Comparison of ENCODE assay signal across 8 cellular contexts in genomic region chr4:10457255-10457801, GRCh38. TPM values are rescaled to one million over a fixed set of nuclear protein-coding genes. Genes with fewer than 3 reads are reported as not detected.
DNase-seq lines count a peak whose midpoint lies in the region; ATAC-seq and TF ChIP-seq lines count a peak whose summit lies in the region.

ZNF518B (minus strand) TSS chr4:10457426; CDS start chr4:10446328, 11,098 bp downstream.

- peaks cover 38 to 55% (median 46%) of the 10 kb centered on the region in 11 experiments for H3K9me3 ChIP-seq in BLaER1 treated with 17β-estradiol and CSF1 and Interleukin-3, amounts not matched to agents 10 nM and 100 nM (replicated peaks in 1 of 11)
- H3K9me3 ChIP-seq in SJCRH30 (replicated peaks): no peaks in the 10 kb centered on the region
- H3K9me3 ChIP-seq in testis: no peaks in the 10 kb centered on the region

- peak; percentile 66 for ATAC-seq in HG03280 (IDR thresholded peaks at IDR 0.05; ENCODE audit: unreplicated experiment)

- WGBS in testis, 2 donors: 9% methylated on average over 17 of the region's 60 CpGs; no CpG with 5 or more reads in 1 of the 2 donors

- TF ChIP-seq POLR2A in GM19099 (IDR thresholded peaks at IDR 0.05; ENCODE audit: extremely low read depth, insufficient read length, low read depth): peak; percentile 61
- TF ChIP-seq POLR2A in testis (IDR thresholded peaks at IDR 0.05): no peak

- no peaks in the 10 kb centered on the region; a peak in 1 of 22 replicates for H4K20me1 ChIP-seq in BLaER1 treated with 17β-estradiol and CSF1 and Interleukin-3, amounts not matched to agents 10 nM and 100 nM

- DNase-seq in SJCRH30 (peak; percentile 43 to 64), globus pallidus (ENCODE audit: low spot score) (peak; percentile 22), osteocyte (ENCODE audit: extremely low spot score, unreplicated experiment) (peak; percentile 90), testis (peak; percentile 74)
- DNase-seq in activated naive CD4-positive, alpha-beta T cell treated with anti-CD3 and anti-CD28 coated beads for 36 hours: peak; percentile 69

- H3K4me1 Mint-ChIP-seq in activated naive CD4-positive, alpha-beta T cell treated with anti-CD3 and anti-CD28 coated beads for 36 hours (ENCODE audit: low read depth): peaks cover 37% of the 10 kb centered on the region
- H3K4me1 Mint-ChIP-seq in osteocyte (ENCODE audit: unreplicated experiment): peaks cover 28% of the 10 kb centered on the region

- TF ChIP-seq CTCF in osteocyte (IDR thresholded peaks at IDR 0.05) (no peak), testis (IDR thresholded peaks at IDR 0.05) (no peak)

- H3K4me1 ChIP-seq in BLaER1 treated with 17β-estradiol and CSF1 and Interleukin-3, amounts not matched to agents 10 nM and 100 nM: peaks cover 17 to 35% (median 27%) of the 10 kb centered on the region in 10 experiments
- no peaks in the 10 kb centered on the region for H3K4me1 ChIP-seq in SJCRH30
- peaks cover 6% of the 10 kb centered on the region for H3K4me1 ChIP-seq in testis

- H3K9ac ChIP-seq in BLaER1 treated with 17β-estradiol and CSF1 and Interleukin-3, amounts not matched to agents 10 nM and 100 nM: peak within 1 kb of the TSS; percentile 76 to 89 (median 85)

- H3K4me2 ChIP-seq in BLaER1 treated with 17β-estradiol and CSF1 and Interleukin-3, amounts not matched to agents 10 nM and 100 nM: peak within 1 kb of the TSS; percentile 52 to 81 (median 72)

- CTCF ChIA-PET in activated naive CD4-positive, alpha-beta T cell treated with anti-CD3 and anti-CD28 coated beads for 36 hours (lab: Charles Lee): interaction anchor here (0.7 to 1.1 kb wide), 4 partner anchors 21 to 438 kb away, joined by 3 to 5 read pairs (median 3); no protein-coding TSS in a partner anchor

- peaks cover 15 to 25% (median 21%) of the 10 kb centered on the region in 11 experiments for H3K27me3 ChIP-seq in BLaER1 treated with 17β-estradiol and CSF1 and Interleukin-3, amounts not matched to agents 10 nM and 100 nM
- H3K27me3 ChIP-seq in SJCRH30 (no peaks in the 10 kb centered on the region), testis (no peaks in the 10 kb centered on the region)

- H3K4me3 Mint-ChIP-seq in activated naive CD4-positive, alpha-beta T cell treated with anti-CD3 and anti-CD28 coated beads for 36 hours: peak within 1 kb of the TSS; percentile 87
- H3K4me3 Mint-ChIP-seq in osteocyte (ENCODE audit: unreplicated experiment): peak within 1 kb of the TSS; percentile 82

- peaks cover 17 to 22% (median 21%) of the 10 kb centered on the region in 11 experiments; a peak in 20 of 22 replicates for H3K36me3 ChIP-seq in BLaER1 treated with 17β-estradiol and CSF1 and Interleukin-3, amounts not matched to agents 10 nM and 100 nM
- H3K36me3 ChIP-seq in SJCRH30 (0 out of 2 replicates have a peak, but pooled peaks cover 6% of the 10 kb centered on the region), testis (ENCODE audit: low read depth, missing control alignments) (no peaks in the 10 kb centered on the region)

- peaks cover 3% of the 10 kb centered on the region for H3K9me3 Mint-ChIP-seq in activated naive CD4-positive, alpha-beta T cell treated with anti-CD3 and anti-CD28 coated beads for 36 hours
- peaks cover 22% of the 10 kb centered on the region for H3K9me3 Mint-ChIP-seq in osteocyte (ENCODE audit: unreplicated experiment)

- H3K4me3 ChIP-seq in BLaER1 treated with 17β-estradiol and CSF1 and Interleukin-3, amounts not matched to agents 10 nM and 100 nM: peak within 1 kb of the TSS; percentile 58 to 77 (median 67)
- H3K4me3 ChIP-seq in SJCRH30 (peak within 1 kb of the TSS; percentile 70), testis (peak within 1 kb of the TSS; percentile 69 to 77)

- H3K27me3 Mint-ChIP-seq in activated naive CD4-positive, alpha-beta T cell treated with anti-CD3 and anti-CD28 coated beads for 36 hours (ENCODE audit: low read depth): peaks cover 17% of the 10 kb centered on the region
- H3K27me3 Mint-ChIP-seq in osteocyte (ENCODE audit: unreplicated experiment): no peaks in the 10 kb centered on the region

- H3K36me3 Mint-ChIP-seq in activated naive CD4-positive, alpha-beta T cell treated with anti-CD3 and anti-CD28 coated beads for 36 hours (ENCODE audit: low read depth): peaks cover 27% of the 10 kb centered on the region
- peaks cover 35% of the 10 kb centered on the region for H3K36me3 Mint-ChIP-seq in osteocyte (ENCODE audit: unreplicated experiment)

- peak within 1 kb of the TSS; percentile 77 for H3K27ac Mint-ChIP-seq in activated naive CD4-positive, alpha-beta T cell treated with anti-CD3 and anti-CD28 coated beads for 36 hours
- H3K27ac Mint-ChIP-seq in osteocyte (ENCODE audit: unreplicated experiment): peak within 1 kb of the TSS; percentile 79

- intact Hi-C loops in activated naive CD4-positive, alpha-beta T cell treated with anti-CD3 and anti-CD28 coated beads for 36 hours (cut with micrococcal nuclease): loop anchor here (1.0 to 2.0 kb wide), 3 partner anchors 276 to 439 kb away; no protein-coding TSS in a partner anchor
- intact Hi-C loops in testis (cut with DNase I; ENCODE audit: low total_unique reads): no loop called here

- peak within 1 kb of the TSS; percentile 76 to 90 (median 86) for H3K27ac ChIP-seq in BLaER1 treated with 17β-estradiol and CSF1 and Interleukin-3, amounts not matched to agents 10 nM and 100 nM
- H3K27ac ChIP-seq in SJCRH30: peak within 1 kb of the TSS; percentile 49
- H3K27ac ChIP-seq in testis: peak within 1 kb of the TSS; percentile 83 to 87

RNA-seq across cellular contexts. Expression of gene ZNF518B, which starts in this region (rescaled TPM):
- total RNA-seq in SJCRH30 (2014; rRNA removed; shearing (Covaris generic)): 21.3 and 21.9 TPM in 2 replicates
- 10 to 100 TPM; 10.7 to 11.2 TPM for total RNA-seq in activated naive CD4-positive, alpha-beta T cell treated with anti-CD3 and anti-CD28 coated beads for 36 hours
- total RNA-seq in osteocyte (37.3 and 39.5 TPM in 2 replicates), testis (10 to 100 TPM; 38.1 to 47.1 TPM)
- polyA plus RNA-seq in testis (ENCODE audit: insufficient read depth, low read depth, low replicate concordance): 20.9 TPM

Comparison
In these comparisons a context has a peak if more than half of its experiments do, and no peak if none do; other contexts are left out.
1. Peak in every context shown above with its lines: DNase-seq, ATAC-seq, H3K4me3 ChIP-seq and H3K27ac ChIP-seq.
2. DNase-seq: peak in every context shown above with its lines; median percentile 90 in osteocyte; 74 in testis; 69 in activated naive CD4-positive, alpha-beta T cell treated with anti-CD3 and anti-CD28 coated beads for 36 hours; 54 in SJCRH30; 22 in globus pallidus.